Comparison of ENCODE assay signal across 26 cellular contexts in genomic region chr9:137955586-137955985, GRCh38.
"Had no signal": no experiment of that assay in that cellular context is flagged by ENCODE, and none has a peak within 500 bp of the region (broad histone marks: within the 10 kb centered on the region; RNA-seq: fewer than 3 reads in every experiment).

No MANE protein-coding gene starts in this region.

- H3K4me3 ChIP-seq: hepatocyte, left ventricle myocardium inferior, lung, neural progenitor cell, skin epidermis, stomach, testis, thyroid gland, transverse colon, upper lobe of left lung, vagina had no signal

- H3K36me3 Mint-ChIP-seq: mesothelial cell of epicardium; naive B cell; natural killer cell; neural progenitor cell; stimulated activated naive B cell treated with anti-CD40 and anti-IgM and Interleukin-4, amounts not matched to agents 10 μg/mL and 1 μg/mL and 100 μg/mL, for 72 hours had no signal

- H3K27ac Mint-ChIP-seq: mesothelial cell of epicardium; natural killer cell; nephron progenitor cell; neural progenitor cell; stimulated activated naive B cell treated with anti-CD40 and anti-IgM and Interleukin-4, amounts not matched to agents 10 μg/mL and 1 μg/mL and 100 μg/mL, for 72 hours had no signal

- H3K27me3 ChIP-seq: hepatocyte, neural progenitor cell, testis, thyroid gland, transverse colon, upper lobe of left lung, vagina had no signal

- DNase-seq: islet precursor cell; left ventricle myocardium inferior; mesendoderm; naive B cell; natural killer cell; nephron progenitor cell; right cardiac atrium; stimulated activated CD4-positive, alpha-beta T cell treated with anti-CD3 and anti-CD28 coated beads, Interleukin-12 subunit alpha, Interleukin-12 subunit beta, amount 100 ng/mL, for 4 hours; stimulated activated CD4-positive, alpha-beta T cell treated with anti-CD3 and anti-CD28 coated beads, Interleukin-15, amount 100 ng/mL, for 24 hours; stimulated activated CD4-positive, alpha-beta T cell treated with anti-CD3 and anti-CD28 coated beads, Interleukin-2, amount 100 ng/mL, for 24 hours; stimulated activated CD4-positive, alpha-beta T cell treated with anti-CD3 and anti-CD28 coated beads, Interleukin-4, amount 100 ng/mL, for 1 hour; stimulated activated naive B cell treated with anti-CD40 and anti-IgM and Interleukin-4, amounts not matched to agents 10 μg/mL and 1 μg/mL and 100 μg/mL, for 72 hours; stimulated activated naive CD8-positive, alpha-beta T cell treated with anti-CD3 and anti-CD28 coated beads, Interleukin-15, Interleukin-2, amounts not matched to agents 100 U/mL and 50 U/mL, for 24 hours; stomach; thyroid gland; transverse colon; upper lobe of left lung had no signal

- H3K4me3 Mint-ChIP-seq: mesothelial cell of epicardium; naive B cell; natural killer cell; nephron progenitor cell; neural progenitor cell; stimulated activated naive B cell treated with anti-CD40 and anti-IgM and Interleukin-4, amounts not matched to agents 10 μg/mL and 1 μg/mL and 100 μg/mL, for 72 hours had no signal

- H3K4me1 ChIP-seq: neural progenitor cell, parathyroid adenoma, stomach, testis, thyroid gland, transverse colon, upper lobe of left lung, vagina had no signal

- H3K9me3 Mint-ChIP-seq: mesothelial cell of epicardium; naive B cell; natural killer cell; nephron progenitor cell; neural progenitor cell; stimulated activated naive B cell treated with anti-CD40 and anti-IgM and Interleukin-4, amounts not matched to agents 10 μg/mL and 1 μg/mL and 100 μg/mL, for 72 hours had no signal

- H3K27ac ChIP-seq: hepatocyte, left ventricle myocardium inferior, neural progenitor cell, parathyroid adenoma, skin epidermis, stomach, testis, thyroid gland, transverse colon, upper lobe of left lung, vagina had no signal

- H3K4me1 Mint-ChIP-seq: mesothelial cell of epicardium; naive B cell; natural killer cell; stimulated activated naive B cell treated with anti-CD40 and anti-IgM and Interleukin-4, amounts not matched to agents 10 μg/mL and 1 μg/mL and 100 μg/mL, for 72 hours had no signal

- H3K36me3 ChIP-seq: left ventricle myocardium inferior, neural progenitor cell, stomach, thyroid gland, transverse colon, upper lobe of left lung, vagina had no signal

- ATAC-seq: natural killer cell; right cardiac atrium; sciatic nerve; stimulated activated naive B cell treated with anti-CD40 and anti-IgM and Interleukin-4, amounts not matched to agents 10 μg/mL and 1 μg/mL and 100 μg/mL, for 72 hours; stimulated activated naive CD8-positive, alpha-beta T cell treated with anti-CD3 and anti-CD28 coated beads, Interleukin-15, Interleukin-2, amounts not matched to agents 100 U/mL and 50 U/mL, for 24 hours had no signal

- H3K9me3 ChIP-seq: left ventricle myocardium inferior, stomach, testis, thyroid gland, transverse colon, upper lobe of left lung, vagina had no signal
